Comparison of ENCODE assay signal across 17 cellular contexts in the genomic region with DNA sequence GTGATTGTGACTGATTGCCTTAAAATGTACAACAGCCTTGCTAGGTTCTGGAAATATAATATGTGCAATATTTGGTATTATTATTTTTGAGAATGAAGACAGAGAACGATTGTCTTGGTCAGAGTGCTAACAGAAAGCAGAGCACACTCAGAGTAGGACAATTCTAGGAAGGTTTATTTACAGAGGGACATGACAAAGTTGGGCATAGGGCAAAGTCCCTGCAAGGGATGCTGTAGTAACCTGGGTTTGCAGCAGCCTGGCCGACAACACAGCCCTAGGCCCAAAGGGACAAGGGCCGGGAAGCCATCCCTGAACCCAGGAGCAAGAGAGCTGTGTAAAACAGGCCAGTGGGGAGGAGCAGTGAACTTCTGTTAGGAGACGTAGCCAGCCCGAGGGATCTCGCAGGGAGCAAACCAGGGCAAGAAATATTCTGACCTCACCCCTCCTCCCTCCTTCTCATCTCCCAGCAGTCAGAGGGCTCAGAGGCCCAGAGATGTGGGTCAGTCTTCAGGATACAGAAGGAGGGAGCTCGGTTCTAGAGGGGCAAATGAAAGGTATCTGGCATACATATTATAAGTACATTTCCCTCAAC. TPM values are rescaled to one million over a fixed set of nuclear protein-coding genes. Genes with fewer than 3 reads are reported as not detected.
"Had no signal": no experiment of that assay in that cellular context is flagged by ENCODE, and none has a peak within 500 bp of the region (broad histone marks: within the 10 kb centered on the region; RNA-seq: fewer than 3 reads in every experiment).

No MANE protein-coding gene starts in this region.

- H3K9me3 ChIP-seq: esophagus squamous epithelium, transverse colon, vagina had no signal

- H2AFZ ChIP-seq: parathyroid adenoma had no signal

- H3K36me3 ChIP-seq: esophagus squamous epithelium, transverse colon, vagina had no signal

- H3K4me3 Mint-ChIP-seq: activated CD4-positive, alpha-beta T cell treated with anti-CD3 and anti-CD28 coated beads for 36 hours; activated naive CD8-positive, alpha-beta T cell; dendritic cell treated with granulocyte-macrophage colony-stimulating factor and Interleukin-4, amounts not matched to agents 40 ng/mL and 50 ng/mL, for 4 days; naive thymus-derived CD4-positive, alpha-beta T cell; T-cell; WTC11 had no signal

- H3K36me3 Mint-ChIP-seq: T-cell, WTC11 had no signal

- H3K79me2 ChIP-seq: parathyroid adenoma had no signal

- H3K9ac ChIP-seq: parathyroid adenoma had no signal

- H3K27ac Mint-ChIP-seq: activated CD4-positive, alpha-beta T cell treated with anti-CD3 and anti-CD28 coated beads for 36 hours; activated naive CD8-positive, alpha-beta T cell; dendritic cell treated with granulocyte-macrophage colony-stimulating factor and Interleukin-4, amounts not matched to agents 40 ng/mL and 50 ng/mL, for 4 days; naive thymus-derived CD4-positive, alpha-beta T cell; T-cell; WTC11 had no signal

- H3K27ac ChIP-seq: parathyroid adenoma, transverse colon, vagina had no signal

- H3K4me1 ChIP-seq: parathyroid adenoma, vagina had no signal

- H3K27me3 ChIP-seq: esophagus squamous epithelium, transverse colon, vagina had no signal

- DNase-seq: activated CD4-positive, alpha-beta T cell treated with anti-CD3 and anti-CD28 coated beads for 36 hours; activated CD4-positive, alpha-beta T cell treated with anti-CD3 and anti-CD28 coated beads, Interleukin-2, amount 50 U/mL, for 48 hours; activated T-cell treated with anti-CD3 and anti-CD28 coated beads for 4 hours; effector CD8-positive, alpha-beta T cell; esophagus squamous epithelium; foreskin fibroblast; kidney; naive thymus-derived CD4-positive, alpha-beta T cell; stimulated activated CD4-positive, alpha-beta T cell treated with anti-CD3 and anti-CD28 coated beads, Interleukin-2, amount 100 ng/mL, for 24 hours; stimulated activated naive CD8-positive, alpha-beta T cell treated with anti-CD3 and anti-CD28 coated beads, Interleukin-15, Interleukin-2, amounts not matched to agents 100 U/mL and 50 U/mL, for 24 hours; T-cell; transverse colon had no signal

- H3K9me3 Mint-ChIP-seq: dendritic cell treated with granulocyte-macrophage colony-stimulating factor and Interleukin-4, amounts not matched to agents 40 ng/mL and 50 ng/mL, for 4 days; T-cell had no signal

- H3K27me3 Mint-ChIP-seq: activated CD4-positive, alpha-beta T cell treated with anti-CD3 and anti-CD28 coated beads for 36 hours had no signal

- ATAC-seq: activated CD4-positive, alpha-beta T cell treated with anti-CD3 and anti-CD28 coated beads for 36 hours; naive thymus-derived CD4-positive, alpha-beta T cell; stimulated activated naive CD8-positive, alpha-beta T cell treated with anti-CD3 and anti-CD28 coated beads, Interleukin-15, Interleukin-2, amounts not matched to agents 100 U/mL and 50 U/mL, for 24 hours; T-cell had no signal

- H3K4me1 Mint-ChIP-seq: activated CD4-positive, alpha-beta T cell treated with anti-CD3 and anti-CD28 coated beads for 36 hours; T-cell had no signal

- H3K4me3 ChIP-seq: esophagus squamous epithelium, transverse colon, vagina had no signal

RNA-seq across cellular contexts. Expression of a gene that starts 51.0 kb away (rescaled TPM):
- polyA plus RNA-seq: naive thymus-derived CD4-positive, alpha-beta T cell had no signal
